Comparison of ENCODE assay signal across 15 cellular contexts in the genomic region with DNA sequence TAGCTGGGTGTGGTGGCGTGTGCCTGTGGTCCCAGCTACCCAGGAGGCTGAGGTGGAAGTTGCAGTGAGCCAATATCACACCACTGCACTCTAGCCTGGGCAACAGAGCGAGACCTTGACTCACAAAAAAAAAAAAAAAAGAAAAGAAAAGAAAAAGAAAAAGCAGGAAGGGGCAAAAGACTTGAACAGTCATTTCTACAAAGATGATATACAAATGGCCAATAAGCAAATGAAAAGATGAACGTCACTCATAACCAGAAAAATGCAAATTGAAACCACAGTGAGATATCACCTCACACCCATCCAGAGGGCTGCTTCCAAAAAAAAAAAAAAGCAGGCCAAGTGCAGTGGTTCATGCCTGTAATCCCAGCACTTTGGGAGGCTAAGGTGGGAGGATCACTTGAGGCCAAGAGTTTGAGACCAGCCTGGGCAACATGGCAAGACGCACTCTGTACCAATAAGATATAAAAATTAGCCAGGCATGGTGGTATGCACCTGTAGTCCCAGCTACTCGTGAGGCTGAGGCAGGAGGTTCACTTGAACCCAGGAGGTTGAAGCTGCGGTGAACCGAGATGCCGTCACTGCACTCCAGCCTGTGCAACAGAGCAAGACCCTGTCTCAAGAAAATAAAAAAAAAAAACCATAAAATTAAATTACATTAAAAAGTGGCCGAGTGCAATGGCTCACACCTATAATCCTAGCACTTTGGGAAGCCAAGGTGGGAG. TPM values are rescaled to one million over a fixed set of nuclear protein-coding genes. Genes with fewer than 3 reads are reported as not detected.
DNase-seq lines count a peak whose midpoint lies in the region; ATAC-seq and TF ChIP-seq lines count a peak whose summit lies in the region.
"Had no signal": no experiment of that assay in that cellular context is flagged by ENCODE, and none has a peak within 500 bp of the region (broad histone marks: within the 10 kb centered on the region; RNA-seq: fewer than 3 reads in every experiment).

No MANE protein-coding gene starts in this region.

- no peak overlapping the region for H3K4me3 Mint-ChIP-seq in naive B cell
- H3K4me3 Mint-ChIP-seq: activated CD4-positive, alpha-beta T cell treated with anti-CD3 and anti-CD28 coated beads, Interleukin-2, amount 10 ng/mL, durations not matched to agents 24 days and 14 days; CD4-positive, CD25-positive, alpha-beta regulatory T cell had no signal

- H3K27ac ChIP-seq in WERI-Rb-1 = no peak overlapping the region
- H3K27ac ChIP-seq: skin epidermis, suprapubic skin had no signal

- no peaks in the 10 kb centered on the region for H3K27me3 Mint-ChIP-seq in naive B cell

- no peaks in the 10 kb centered on the region for H3K9me3 ChIP-seq in WERI-Rb-1 (ENCODE audit: severe bottlenecking)
- H3K9me3 ChIP-seq: suprapubic skin had no signal

- H3K4me3 ChIP-seq in WERI-Rb-1 (ENCODE audit: low read depth, low read length) = no peak overlapping the region
- H3K4me3 ChIP-seq: skin epidermis, suprapubic skin had no signal

- H3K4me1 Mint-ChIP-seq in naive B cell = peaks cover 14 to 22% (median 16%) of the 10 kb centered on the region in 3 donors

- peak overlapping the region in 3 of 6 donors; percentile 20 to 83 (median 44) for H3K27ac Mint-ChIP-seq in naive B cell
- H3K27ac Mint-ChIP-seq: activated CD4-positive, alpha-beta T cell treated with anti-CD3 and anti-CD28 coated beads, Interleukin-2, amount 10 ng/mL, durations not matched to agents 24 days and 14 days; CD4-positive, CD25-positive, alpha-beta regulatory T cell had no signal

- H3K36me3 ChIP-seq in WERI-Rb-1 = no peaks in the 10 kb centered on the region
- H3K36me3 ChIP-seq: suprapubic skin had no signal

- peaks cover 0 to 6% of the 10 kb centered on the region in 2 donors for H3K36me3 Mint-ChIP-seq in naive B cell
- H3K36me3 Mint-ChIP-seq: CD4-positive, CD25-positive, alpha-beta regulatory T cell had no signal

- DNase-seq in naive B cell (no peak), NCI-H187 treated with DMSO at 0.1 percent for 48 hours (lab: John Stamatoyannopoulos, UW) (no peak), superior temporal gyrus (ENCODE audit: extremely low spot score) (no peak), WERI-Rb-1 (no peak)
- DNase-seq: activated CD4-positive, alpha-beta T cell treated with anti-CD3 and anti-CD28 coated beads, Interleukin-2, amount 10 ng/mL, durations not matched to agents 24 days and 14 days; CD4-positive, CD25-positive, alpha-beta regulatory T cell; mammary epithelial cell; NCI-H2171 treated with DMSO at 0.1 percent for 48 hours; SW 1271 had no signal

- peaks cover 0 to 2% (median 0%) of the 10 kb centered on the region in 7 donors for H3K9me3 Mint-ChIP-seq in naive B cell
- H3K9me3 Mint-ChIP-seq: activated CD4-positive, alpha-beta T cell treated with anti-CD3 and anti-CD28 coated beads, Interleukin-2, amount 10 ng/mL, durations not matched to agents 24 days and 14 days; CD4-positive, CD25-positive, alpha-beta regulatory T cell had no signal

- H3K27me3 ChIP-seq in WERI-Rb-1 (ENCODE audit: insufficient read depth, low read depth, severe bottlenecking) = no peaks in the 10 kb centered on the region
- H3K27me3 ChIP-seq: suprapubic skin had no signal

- TF ChIP-seq CTCF in WERI-Rb-1 (IDR thresholded peaks at IDR 0.05; ENCODE audit: low read depth, low read length) = no peak

- ATAC-seq in GM18867 (IDR thresholded peaks at IDR 0.05; ENCODE audit: unreplicated experiment) = peak; percentile 56
- ATAC-seq in GM21390 (IDR thresholded peaks at IDR 0.05; ENCODE audit: unreplicated experiment) = peak; percentile 66
- peak; percentile 47 for ATAC-seq in HG03139 (IDR thresholded peaks at IDR 0.05; ENCODE audit: unreplicated experiment)
- peak; percentile 34 to 62 for ATAC-seq in naive B cell (ENCODE audit: low read depth in 2 of 2)
- ATAC-seq: HCT116 had no signal

RNA-seq across cellular contexts. Expression of gene UBC, which starts 20.5 kb away (rescaled TPM):
- polyA plus RNA-seq in naive B cell (ENCODE audit: low read depth in 6 of 6) = 1,000 to 10,000 TPM in 5 of 6 donors, 100 to 1,000 TPM in 1; 741 to 1,939 (median 1,380) TPM

RNA-seq across cellular contexts. Expression of gene SCARB1, which starts 30.3 kb away (rescaled TPM):
- polyA plus RNA-seq in naive B cell (ENCODE audit: low read depth in 6 of 6) = 10 to 100 TPM in 4 of 6 donors, 1 to 10 TPM in 2; 4.1 to 20.8 (median 12.1) TPM
